Comparison of ENCODE assay signal across 22 cellular contexts in the genomic region with DNA sequence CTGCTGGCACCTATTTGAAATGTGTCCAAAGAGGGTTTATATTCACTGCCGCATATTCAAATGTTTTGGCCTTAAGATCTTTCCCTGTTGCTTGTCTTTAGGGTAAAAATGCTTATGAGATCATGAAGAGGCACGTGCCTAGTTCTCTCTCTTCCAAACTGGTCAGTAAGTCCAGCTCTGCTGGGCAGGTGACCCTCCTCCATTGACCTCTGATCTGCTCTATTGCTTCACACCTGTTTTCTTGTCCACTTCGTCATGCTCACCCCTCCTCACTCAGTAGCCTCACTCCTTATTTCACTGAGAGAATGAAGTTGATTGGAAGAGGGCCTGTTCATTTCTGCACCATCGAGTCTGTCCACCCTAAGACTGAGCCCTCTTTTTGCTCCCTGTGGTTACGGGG.
"Had no signal": no experiment of that assay in that cellular context is flagged by ENCODE, and none has a peak within 500 bp of the region (broad histone marks: within the 10 kb centered on the region; RNA-seq: fewer than 3 reads in every experiment).

No MANE protein-coding gene starts in this region.

- ATAC-seq: mucosa of descending colon; natural killer cell treated with Interleukin-12 subunit alpha and Interleukin-12 subunit beta and Interleukin-15 and Interleukin-18, amount 100 ng/mL, for 72 hours; stimulated activated effector memory CD8-positive, alpha-beta T cell treated with anti-CD3 and anti-CD28 coated beads, Interleukin-12 subunit alpha, Interleukin-12 subunit beta, amount 100 ng/mL, for 72 hours had no signal

- H3K27ac ChIP-seq: dorsolateral prefrontal cortex, prostate gland, right atrium auricular region, sigmoid colon, stomach, thyroid gland, vagina had no signal

- DNase-seq: dorsolateral prefrontal cortex; effector CD4-positive, alpha-beta T cell; head of caudate nucleus; mesenchymal stem cell; mucosa of descending colon; naive B cell; nucleus accumbens; sigmoid colon; stimulated activated CD4-positive, alpha-beta T cell treated with anti-CD3 and anti-CD28 coated beads, Interleukin-2, amount 100 ng/mL, for 24 hours; stimulated activated CD4-positive, alpha-beta T cell treated with anti-CD3 and anti-CD28 coated beads, Interleukin-4, amount 100 ng/mL, for 24 hours; stimulated activated naive CD4-positive, alpha-beta T cell treated with Interleukin-2 at 50 U/mL for 16 hours; stomach; thyroid gland; trophoblast cell had no signal

- H3K27me3 ChIP-seq: right atrium auricular region, sigmoid colon, stomach, thyroid gland, vagina had no signal

- H3K9me3 ChIP-seq: mucosa of descending colon, prostate gland, right atrium auricular region, sigmoid colon, stomach, thyroid gland, vagina had no signal

- H3K4me3 ChIP-seq: dorsolateral prefrontal cortex, lung, mucosa of descending colon, prostate gland, right atrium auricular region, sigmoid colon, stomach, thyroid gland, vagina had no signal

- H3K4me1 ChIP-seq: prostate gland, right atrium auricular region, stomach, thyroid gland, vagina had no signal

- FAIRE-seq: frontal cortex, keratinocyte had no signal

- H3K36me3 ChIP-seq: prostate gland, right atrium auricular region, sigmoid colon, stomach, thyroid gland, vagina had no signal
